ENCODE assay signal across 1 cellular context in genomic region chr12:111578971-111579340, GRCh38.
TF ChIP-seq lines count a peak whose summit lies in the region.

No MANE protein-coding gene starts in this region.

TF ChIP-seq in endothelial cell of umbilical vein, 7 proteins besides CTCF, POLR2A, EP300 and RAD21:
- no peak for TF ChIP-seq FOS (IDR thresholded peaks at IDR 0.05; ENCODE audit: borderline replicate concordance, insufficient read depth, low read length)
- no peak for TF ChIP-seq POLR2AphosphoS5 (IDR thresholded peaks at IDR 0.05; ENCODE audit: insufficient read depth, low read depth, low read length)
- no peak for TF ChIP-seq MYC (IDR thresholded peaks at IDR 0.05; ENCODE audit: low read depth, low read length)
- TF ChIP-seq JUN (IDR thresholded peaks at IDR 0.05; ENCODE audit: borderline replicate concordance, insufficient read depth, insufficient read length, low read depth): no peak
- TF ChIP-seq GATA2 (IDR thresholded peaks at IDR 0.05; ENCODE audit: insufficient read depth, insufficient read length, low read depth, low read length): no peak
- no peak for TF ChIP-seq MAX (IDR thresholded peaks at IDR 0.05; ENCODE audit: insufficient read depth, insufficient read length)
- no peak for TF ChIP-seq EZH2 (IDR thresholded peaks at IDR 0.05; ENCODE audit: borderline replicate concordance, low read depth, low read length, severe bottlenecking)
